ENCODE assay signal across 2 cellular contexts in genomic region chr13:98048263-98048662, GRCh38.
TF ChIP-seq lines count a peak whose summit lies in the region.

No MANE protein-coding gene starts in this region.

TF ChIP-seq in HepG2, 621 proteins besides CTCF, POLR2A, EP300 and RAD21 (continued from another document and continues in another):
- TF ChIP-seq ZBTB7B (CRISPR knock-in tag; IDR thresholded peaks at IDR 0.05) (no peak), TGIF2 (CRISPR knock-in tag; IDR thresholded peaks at IDR 0.05) (no peak), MAFG (CRISPR knock-in tag; IDR thresholded peaks at IDR 0.05) (no peak), KAT8 (CRISPR knock-in tag; IDR thresholded peaks at IDR 0.05) (no peak), ZNF280D (CRISPR knock-in tag; IDR thresholded peaks at IDR 0.05) (no peak), AHDC1 (CRISPR knock-in tag; IDR thresholded peaks at IDR 0.05; ENCODE audit: borderline replicate concordance) (0 out of 2 replicates have a peak, but pooled peaks have one; percentile 3), ZNF749 (CRISPR knock-in tag; IDR thresholded peaks at IDR 0.05; ENCODE audit: borderline replicate concordance) (no peak), ZNF292 (CRISPR knock-in tag; IDR thresholded peaks at IDR 0.05; ENCODE audit: borderline replicate concordance, low read depth) (peak; percentile 20; the same call in 1 of the 2 replicates), RFX3 (CRISPR knock-in tag; IDR thresholded peaks at IDR 0.05) (no peak), GRHL1 (CRISPR knock-in tag; conservative IDR thresholded peaks at IDR 0.05) (no peak), RAD51 (IDR thresholded peaks at IDR 0.05; ENCODE audit: borderline replicate concordance) (no peak), ZFP36L2 (CRISPR knock-in tag; IDR thresholded peaks at IDR 0.05) (no peak), EHMT2 (IDR thresholded peaks at IDR 0.05; ENCODE audit: borderline replicate concordance, low read depth, low read length) (no peak)
- TF ChIP-seq, protein P1, sequence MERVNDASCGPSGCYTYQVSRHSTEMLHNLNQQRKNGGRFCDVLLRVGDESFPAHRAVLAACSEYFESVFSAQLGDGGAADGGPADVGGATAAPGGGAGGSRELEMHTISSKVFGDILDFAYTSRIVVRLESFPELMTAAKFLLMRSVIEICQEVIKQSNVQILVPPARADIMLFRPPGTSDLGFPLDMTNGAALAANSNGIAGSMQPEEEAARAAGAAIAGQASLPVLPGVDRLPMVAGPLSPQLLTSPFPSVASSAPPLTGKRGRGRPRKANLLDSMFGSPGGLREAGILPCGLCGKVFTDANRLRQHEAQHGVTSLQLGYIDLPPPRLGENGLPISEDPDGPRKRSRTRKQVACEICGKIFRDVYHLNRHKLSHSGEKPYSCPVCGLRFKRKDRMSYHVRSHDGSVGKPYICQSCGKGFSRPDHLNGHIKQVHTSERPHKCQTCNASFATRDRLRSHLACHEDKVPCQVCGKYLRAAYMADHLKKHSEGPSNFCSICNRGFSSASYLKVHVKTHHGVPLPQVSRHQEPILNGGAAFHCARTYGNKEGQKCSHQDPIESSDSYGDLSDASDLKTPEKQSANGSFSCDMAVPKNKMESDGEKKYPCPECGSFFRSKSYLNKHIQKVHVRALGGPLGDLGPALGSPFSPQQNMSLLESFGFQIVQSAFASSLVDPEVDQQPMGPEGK (CRISPR knock-in tag; IDR thresholded peaks at IDR 0.05): no peak

TF ChIP-seq in WTC11, 78 proteins besides CTCF, POLR2A, EP300 and RAD21 (continued from another document):
- TF ChIP-seq ARID4B (CRISPR knock-in tag; IDR thresholded peaks at IDR 0.05; ENCODE audit: borderline replicate concordance) (no peak), ZNF423 (CRISPR knock-in tag; IDR thresholded peaks at IDR 0.05) (no peak)
